ENCODE assay signal across 8 cellular contexts in genomic region chr3:87082806-87083440, GRCh38.
A peak's percentile ranks its signal among the peaks of the same experiment; 100 is the strongest.
DNase-seq lines count a peak whose midpoint lies in the region; ATAC-seq, FAIRE-seq and TF ChIP-seq lines count a peak whose summit lies in the region.

No MANE protein-coding gene starts in this region.

- no peak overlapping the region for H3K4me3 Mint-ChIP-seq in activated CD4-positive, alpha-beta memory T cell treated with anti-CD3 and anti-CD28 coated beads, Interleukin-2, amount 10 ng/mL, durations not matched to agents 7 days and 5 days

- DNase-seq in A172 (ENCODE audit: low spot score) (peak; percentile 57), GM12892 (ENCODE audit: insufficient read length) (no peak), NCI-H2227 treated with DMSO at 0.1 percent for 48 hours (lab: John Stamatoyannopoulos, UW) (peak; percentile 41), brain pericyte (ENCODE audit: low read depth, low spot score) (peak; percentile 46), kidney glomerular epithelial cell (lab: John Stamatoyannopoulos, UW) (peak; percentile 49), urothelium cell line (ENCODE audit: low spot score) (peak; percentile 40)
- DNase-seq in activated CD4-positive, alpha-beta memory T cell treated with anti-CD3 and anti-CD28 coated beads, Interleukin-2, amount 10 ng/mL, durations not matched to agents 7 days and 5 days: no peak

- POLR2A ChIA-PET in activated CD4-positive, alpha-beta memory T cell treated with anti-CD3 and anti-CD28 coated beads, Interleukin-2, amount 10 ng/mL, durations not matched to agents 7 days and 5 days (lab: Charles Lee): no interaction called here

- H3K9me3 Mint-ChIP-seq in activated CD4-positive, alpha-beta memory T cell treated with anti-CD3 and anti-CD28 coated beads, Interleukin-2, amount 10 ng/mL, durations not matched to agents 7 days and 5 days: no peaks in the 10 kb centered on the region

- H3K36me3 Mint-ChIP-seq in activated CD4-positive, alpha-beta memory T cell treated with anti-CD3 and anti-CD28 coated beads, Interleukin-2, amount 10 ng/mL, durations not matched to agents 7 days and 5 days (ENCODE audit: low read depth): no peaks in the 10 kb centered on the region

- peaks cover 3% of the 10 kb centered on the region for H3K4me1 Mint-ChIP-seq in activated CD4-positive, alpha-beta memory T cell treated with anti-CD3 and anti-CD28 coated beads, Interleukin-2, amount 10 ng/mL, durations not matched to agents 7 days and 5 days

- peak; percentile 74 for ATAC-seq in HG03045 (IDR thresholded peaks at IDR 0.05; ENCODE audit: unreplicated experiment)

- no peak overlapping the region for H3K27ac Mint-ChIP-seq in activated CD4-positive, alpha-beta memory T cell treated with anti-CD3 and anti-CD28 coated beads, Interleukin-2, amount 10 ng/mL, durations not matched to agents 7 days and 5 days

- peaks cover 3% of the 10 kb centered on the region for H3K27me3 Mint-ChIP-seq in activated CD4-positive, alpha-beta memory T cell treated with anti-CD3 and anti-CD28 coated beads, Interleukin-2, amount 10 ng/mL, durations not matched to agents 7 days and 5 days

- CTCF ChIA-PET in activated CD4-positive, alpha-beta memory T cell treated with anti-CD3 and anti-CD28 coated beads, Interleukin-2, amount 10 ng/mL, durations not matched to agents 7 days and 5 days (lab: Charles Lee): interaction anchor here (1.7 kb wide), 1 partner anchor 9 kb away, joined by 5 read pairs; no protein-coding TSS in a partner anchor

- FAIRE-seq in GM12892 (lab: Jason Lieb, UNC): peak; percentile 42
- no peak for FAIRE-seq in urothelium cell line (lab: Jason Lieb, UNC)

- no peak for TF ChIP-seq POLR2A in GM12892 (IDR thresholded peaks at IDR 0.05; ENCODE audit: low read depth, low read length)

Comparison
In these comparisons a context has a peak if more than half of its experiments do, and no peak if none do; other contexts are left out.
1. DNase-seq: peak in A172 (single experiment), NCI-H2227 treated with DMSO at 0.1 percent for 48 hours (single experiment), brain pericyte (single experiment), kidney glomerular epithelial cell (single experiment) and urothelium cell line (single experiment); none in GM12892 (single experiment) and activated CD4-positive, alpha-beta memory T cell treated with anti-CD3 and anti-CD28 coated beads, Interleukin-2, amount 10 ng/mL, durations not matched to agents 7 days and 5 days (single experiment).